ENCODE assay signal across 27 cellular contexts in genomic region chr20:7708112-7708511, GRCh38.
"Had no signal": no experiment of that assay in that cellular context is flagged by ENCODE, and none has a peak within 500 bp of the region (broad histone marks: within the 10 kb centered on the region; RNA-seq: fewer than 3 reads in every experiment).

No MANE protein-coding gene starts in this region.

- H3K4me1 ChIP-seq: stomach, suprapubic skin, testis, thyroid gland, tibial artery, tibial nerve, transverse colon, upper lobe of left lung, upper lobe of right lung, uterus, vagina had no signal

- DNase-seq: stimulated activated CD4-positive, alpha-beta T cell treated with anti-CD3 and anti-CD28 coated beads, Interleukin-2, amount 100 ng/mL, for 48 hours; stimulated activated CD4-positive, alpha-beta T cell treated with anti-CD3 and anti-CD28 coated beads, Interleukin-4, amount 100 ng/mL, for 1 hour; stimulated activated CD4-positive, alpha-beta T cell treated with anti-CD3 and anti-CD28 coated beads, Interleukin-4, amount 100 ng/mL, for 24 hours; stimulated activated CD4-positive, alpha-beta T cell treated with anti-CD3 and anti-CD28 coated beads, Interleukin-4, amount 100 ng/mL, for 4 hours; stimulated activated CD8-positive, alpha-beta memory T cell treated with anti-CD3 and anti-CD28 coated beads, Interleukin-4, amount 100 ng/mL, for 48 hours; stimulated activated naive B cell treated with anti-CD40 and anti-IgM and Interleukin-4, amounts not matched to agents 10 μg/mL and 1 μg/mL and 100 μg/mL, for 72 hours; stimulated activated naive CD4-positive, alpha-beta T cell; stimulated activated naive CD4-positive, alpha-beta T cell treated with Interleukin-2 at 50 U/mL for 16 hours; stimulated activated naive CD8-positive, alpha-beta T cell treated with anti-CD3 and anti-CD28 coated beads, Interleukin-15, amount 100 ng/mL, for 72 hours; stimulated activated naive CD8-positive, alpha-beta T cell treated with anti-CD3 and anti-CD28 coated beads, Interleukin-15, Interleukin-2, amounts not matched to agents 100 U/mL and 50 U/mL, for 24 hours; stomach; substantia nigra; testis; thyroid gland; tibial artery; transverse colon; trophoblast cell; upper lobe of left lung; upper lobe of right lung; uterus had no signal

- H3K27ac ChIP-seq: stomach, suprapubic skin, testis, thoracic aorta, thyroid gland, tibial artery, tibial nerve, transverse colon, upper lobe of left lung, upper lobe of right lung, uterus, vagina had no signal

- H3K9me3 ChIP-seq: stomach, suprapubic skin, testis, thoracic aorta, thyroid gland, tibial artery, transverse colon, upper lobe of left lung, upper lobe of right lung, uterus, vagina had no signal

- H3K4me3 ChIP-seq: stomach, suprapubic skin, testis, thoracic aorta, thyroid gland, tibial artery, tibial nerve, transverse colon, upper lobe of left lung, upper lobe of right lung, uterus, vagina had no signal

- H3K36me3 ChIP-seq: stomach, suprapubic skin, thoracic aorta, thyroid gland, tibial artery, tibial nerve, transverse colon, upper lobe of left lung, upper lobe of right lung, uterus, vagina had no signal

- FAIRE-seq: urothelium cell line had no signal

- H3K27me3 ChIP-seq: stomach, suprapubic skin, testis, thyroid gland, tibial artery, tibial nerve, transverse colon, upper lobe of left lung, upper lobe of right lung, uterus, vagina had no signal

- ATAC-seq: stimulated activated effector memory CD8-positive, alpha-beta T cell treated with anti-CD3 and anti-CD28 coated beads, Interleukin-12 subunit alpha, Interleukin-12 subunit beta, amount 100 ng/mL, for 72 hours; stimulated activated memory B cell treated with anti-CD40 and anti-IgM and Interleukin-4, amounts not matched to agents 10 μg/mL and 1 μg/mL and 100 μg/mL, for 72 hours; stimulated activated naive B cell treated with anti-CD40 and anti-IgM and Interleukin-4, amounts not matched to agents 10 μg/mL and 1 μg/mL and 100 μg/mL, for 72 hours; stimulated activated naive CD8-positive, alpha-beta T cell treated with anti-CD3 and anti-CD28 coated beads, Interleukin-15, amount 100 ng/mL, for 72 hours; stimulated activated naive CD8-positive, alpha-beta T cell treated with anti-CD3 and anti-CD28 coated beads, Interleukin-15, Interleukin-2, amounts not matched to agents 100 U/mL and 50 U/mL, for 24 hours; upper lobe of right lung had no signal
